ENCODE assay signal across 19 cellular contexts in genomic region chr5:120552638-120553037, GRCh38.
"Had no signal": no experiment of that assay in that cellular context is flagged by ENCODE, and none has a peak within 500 bp of the region (broad histone marks: within the 10 kb centered on the region; RNA-seq: fewer than 3 reads in every experiment).

No MANE protein-coding gene starts in this region.

- H3K9me3 ChIP-seq: gastrocnemius medialis, tibial nerve had no signal

- ATAC-seq: activated CD4-positive, alpha-beta T cell treated with anti-CD3 and anti-CD28 coated beads for 36 hours; activated naive CD4-positive, alpha-beta T cell treated with anti-CD3 and anti-CD28 coated beads, Interleukin-2, amount 50 U/mL, for 72 hours; gastrocnemius medialis; left lobe of liver; WTC11 had no signal

- H3K27me3 ChIP-seq: gastrocnemius medialis, tibial nerve had no signal

- FAIRE-seq: endometrium, kidney, urothelium cell line had no signal

- H3K27ac ChIP-seq: coronary artery, gastrocnemius medialis, skin epidermis, tibial nerve had no signal

- DNase-seq: activated CD4-positive, alpha-beta memory T cell treated with anti-CD3 and anti-CD28 coated beads for 36 hours; activated CD4-positive, alpha-beta T cell treated with anti-CD3 and anti-CD28 coated beads for 36 hours; activated gamma-delta T cell treated with Interleukin-2 at 50 U/mL for 16 hours; activated T-cell treated with anti-CD3 and anti-CD28 coated beads for 4 hours; gastrocnemius medialis; head of caudate nucleus; kidney; midbrain; occipital lobe; stimulated activated CD4-positive, alpha-beta T cell treated with anti-CD3 and anti-CD28 coated beads, Interleukin-2, amount 100 ng/mL, for 48 hours had no signal

- H3K4me3 ChIP-seq: coronary artery, gastrocnemius medialis, lung, skin epidermis, tibial nerve had no signal

- H3K36me3 ChIP-seq: gastrocnemius medialis, tibial nerve had no signal

- H3K4me1 ChIP-seq: gastrocnemius medialis, tibial nerve had no signal
